1 cellular context compared by ENCODE assay signal in genomic region chr9:88933607-88934379, GRCh38.
TF ChIP-seq lines count a peak whose summit lies in the region.

No MANE protein-coding gene starts in this region.

TF ChIP-seq in K562, 482 proteins besides CTCF, POLR2A, EP300 and RAD21 (continued from another document and continues in another):
- TF ChIP-seq, protein P1, sequence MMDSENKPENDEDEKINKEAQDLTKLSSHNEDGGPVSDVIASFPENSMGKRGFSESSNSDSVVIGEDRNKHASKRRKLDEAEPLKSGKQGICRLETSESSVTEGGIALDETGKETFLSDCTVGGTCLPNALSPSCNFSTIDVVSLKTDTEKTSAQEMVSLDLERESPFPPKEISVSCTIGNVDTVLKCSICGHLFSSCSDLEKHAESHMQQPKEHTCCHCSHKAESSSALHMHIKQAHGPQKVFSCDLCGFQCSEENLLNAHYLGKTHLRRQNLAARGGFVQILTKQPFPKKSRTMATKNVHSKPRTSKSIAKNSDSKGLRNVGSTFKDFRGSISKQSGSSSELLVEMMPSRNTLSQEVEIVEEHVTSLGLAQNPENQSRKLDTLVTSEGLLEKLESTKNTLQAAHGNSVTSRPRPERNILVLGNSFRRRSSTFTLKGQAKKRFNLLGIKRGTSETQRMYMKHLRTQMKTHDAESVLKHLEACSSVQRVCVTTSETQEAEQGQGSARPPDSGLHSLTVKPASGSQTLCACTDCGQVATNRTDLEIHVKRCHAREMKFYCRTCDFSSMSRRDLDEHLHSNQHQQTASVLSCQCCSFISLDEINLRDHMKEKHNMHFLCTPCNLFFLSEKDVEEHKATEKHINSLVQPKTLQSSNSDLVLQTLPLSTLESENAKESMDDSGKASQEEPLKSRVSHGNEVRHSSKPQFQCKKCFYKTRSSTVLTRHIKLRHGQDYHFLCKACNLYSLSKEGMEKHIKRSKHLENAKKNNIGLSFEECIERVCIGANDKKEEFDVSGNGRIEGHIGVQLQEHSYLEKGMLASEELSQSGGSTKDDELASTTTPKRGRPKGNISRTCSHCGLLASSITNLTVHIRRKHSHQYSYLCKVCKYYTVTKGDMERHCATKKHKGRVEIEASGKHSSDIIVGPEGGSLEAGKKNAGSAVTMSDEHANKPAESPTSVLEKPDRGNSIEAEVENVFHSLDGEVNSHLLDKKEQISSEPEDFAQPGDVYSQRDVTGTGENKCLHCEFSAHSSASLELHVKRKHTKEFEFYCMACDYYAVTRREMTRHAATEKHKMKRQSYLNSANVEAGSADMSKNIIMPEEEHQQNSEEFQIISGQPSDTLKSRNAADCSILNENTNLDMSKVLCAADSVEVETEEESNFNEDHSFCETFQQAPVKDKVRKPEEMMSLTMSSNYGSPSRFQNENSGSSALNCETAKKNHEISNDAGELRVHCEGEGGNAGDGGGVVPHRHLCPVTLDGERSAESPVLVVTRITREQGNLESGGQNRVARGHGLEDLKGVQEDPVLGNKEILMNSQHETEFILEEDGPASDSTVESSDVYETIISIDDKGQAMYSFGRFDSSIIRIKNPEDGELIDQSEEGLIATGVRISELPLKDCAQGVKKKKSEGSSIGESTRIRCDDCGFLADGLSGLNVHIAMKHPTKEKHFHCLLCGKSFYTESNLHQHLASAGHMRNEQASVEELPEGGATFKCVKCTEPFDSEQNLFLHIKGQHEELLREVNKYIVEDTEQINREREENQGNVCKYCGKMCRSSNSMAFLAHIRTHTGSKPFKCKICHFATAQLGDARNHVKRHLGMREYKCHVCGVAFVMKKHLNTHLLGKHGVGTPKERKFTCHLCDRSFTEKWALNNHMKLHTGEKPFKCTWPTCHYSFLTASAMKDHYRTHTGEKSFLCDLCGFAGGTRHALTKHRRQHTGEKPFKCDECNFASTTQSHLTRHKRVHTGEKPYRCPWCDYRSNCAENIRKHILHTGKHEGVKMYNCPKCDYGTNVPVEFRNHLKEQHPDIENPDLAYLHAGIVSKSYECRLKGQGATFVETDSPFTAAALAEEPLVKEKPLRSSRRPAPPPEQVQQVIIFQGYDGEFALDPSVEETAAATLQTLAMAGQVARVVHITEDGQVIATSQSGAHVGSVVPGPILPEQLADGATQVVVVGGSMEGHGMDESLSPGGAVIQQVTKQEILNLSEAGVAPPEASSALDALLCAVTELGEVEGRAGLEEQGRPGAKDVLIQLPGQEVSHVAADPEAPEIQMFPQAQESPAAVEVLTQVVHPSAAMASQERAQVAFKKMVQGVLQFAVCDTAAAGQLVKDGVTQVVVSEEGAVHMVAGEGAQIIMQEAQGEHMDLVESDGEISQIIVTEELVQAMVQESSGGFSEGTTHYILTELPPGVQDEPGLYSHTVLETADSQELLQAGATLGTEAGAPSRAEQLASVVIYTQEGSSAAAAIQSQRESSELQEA (IDR thresholded peaks at IDR 0.05; ENCODE audit: low read depth), result no peak
- TF ChIP-seq RNF2 (IDR thresholded peaks at IDR 0.05) (peak; percentile 16; the same call in 1 of the 2 replicates), SMARCE1 (IDR thresholded peaks at IDR 0.05) (0 out of 2 replicates have a peak, but pooled peaks have one; percentile 33), SP1 (CRISPR knock-in tag; IDR thresholded peaks at IDR 0.05) (no peak), MEIS2 (IDR thresholded peaks at IDR 0.05; ENCODE audit: partially characterized antibody) (no peak), MLX (CRISPR knock-in tag; conservative IDR thresholded peaks at IDR 0.05) (no peak), SIX5 (IDR thresholded peaks at IDR 0.05; ENCODE audit: borderline replicate concordance in 1 of 2, insufficient read depth in 1 of 2, low read depth in 1 of 2, low read length in 2 of 2) (no peak), MAFF (IDR thresholded peaks at IDR 0.05; ENCODE audit: low read length) (no peak), CEBPZ (IDR thresholded peaks at IDR 0.05; ENCODE audit: borderline replicate concordance, low read depth, low read length) (no peak), PHB2 (IDR thresholded peaks at IDR 0.05; ENCODE audit: low read depth) (no peak), FOS (IDR thresholded peaks at IDR 0.05; ENCODE audit: extremely low read depth, insufficient read length) (no peak), GTF2F1 (IDR thresholded peaks at IDR 0.05; ENCODE audit: low read depth, low read length) (no peak), NR2C1 (IDR thresholded peaks at IDR 0.05) (peak; percentile 70; the same call in 1 of the 2 replicates), NR2C1 (tag; IDR thresholded peaks at IDR 0.05) (peak; percentile 80), GATAD2A (IDR thresholded peaks at IDR 0.05) (no peak), FOXM1 (IDR thresholded peaks at IDR 0.05; ENCODE audit: low read depth) (0 out of 2 replicates have a peak, but pooled peaks have one; percentile 14), FOXM1 (CRISPR knock-in tag; IDR thresholded peaks at IDR 0.05; ENCODE audit: low read depth) (no peak), ZNF318 (IDR thresholded peaks at IDR 0.05; ENCODE audit: borderline replicate concordance in 1 of 2, low read depth in 1 of 2) (no peak)
- TF ChIP-seq, protein P2, sequence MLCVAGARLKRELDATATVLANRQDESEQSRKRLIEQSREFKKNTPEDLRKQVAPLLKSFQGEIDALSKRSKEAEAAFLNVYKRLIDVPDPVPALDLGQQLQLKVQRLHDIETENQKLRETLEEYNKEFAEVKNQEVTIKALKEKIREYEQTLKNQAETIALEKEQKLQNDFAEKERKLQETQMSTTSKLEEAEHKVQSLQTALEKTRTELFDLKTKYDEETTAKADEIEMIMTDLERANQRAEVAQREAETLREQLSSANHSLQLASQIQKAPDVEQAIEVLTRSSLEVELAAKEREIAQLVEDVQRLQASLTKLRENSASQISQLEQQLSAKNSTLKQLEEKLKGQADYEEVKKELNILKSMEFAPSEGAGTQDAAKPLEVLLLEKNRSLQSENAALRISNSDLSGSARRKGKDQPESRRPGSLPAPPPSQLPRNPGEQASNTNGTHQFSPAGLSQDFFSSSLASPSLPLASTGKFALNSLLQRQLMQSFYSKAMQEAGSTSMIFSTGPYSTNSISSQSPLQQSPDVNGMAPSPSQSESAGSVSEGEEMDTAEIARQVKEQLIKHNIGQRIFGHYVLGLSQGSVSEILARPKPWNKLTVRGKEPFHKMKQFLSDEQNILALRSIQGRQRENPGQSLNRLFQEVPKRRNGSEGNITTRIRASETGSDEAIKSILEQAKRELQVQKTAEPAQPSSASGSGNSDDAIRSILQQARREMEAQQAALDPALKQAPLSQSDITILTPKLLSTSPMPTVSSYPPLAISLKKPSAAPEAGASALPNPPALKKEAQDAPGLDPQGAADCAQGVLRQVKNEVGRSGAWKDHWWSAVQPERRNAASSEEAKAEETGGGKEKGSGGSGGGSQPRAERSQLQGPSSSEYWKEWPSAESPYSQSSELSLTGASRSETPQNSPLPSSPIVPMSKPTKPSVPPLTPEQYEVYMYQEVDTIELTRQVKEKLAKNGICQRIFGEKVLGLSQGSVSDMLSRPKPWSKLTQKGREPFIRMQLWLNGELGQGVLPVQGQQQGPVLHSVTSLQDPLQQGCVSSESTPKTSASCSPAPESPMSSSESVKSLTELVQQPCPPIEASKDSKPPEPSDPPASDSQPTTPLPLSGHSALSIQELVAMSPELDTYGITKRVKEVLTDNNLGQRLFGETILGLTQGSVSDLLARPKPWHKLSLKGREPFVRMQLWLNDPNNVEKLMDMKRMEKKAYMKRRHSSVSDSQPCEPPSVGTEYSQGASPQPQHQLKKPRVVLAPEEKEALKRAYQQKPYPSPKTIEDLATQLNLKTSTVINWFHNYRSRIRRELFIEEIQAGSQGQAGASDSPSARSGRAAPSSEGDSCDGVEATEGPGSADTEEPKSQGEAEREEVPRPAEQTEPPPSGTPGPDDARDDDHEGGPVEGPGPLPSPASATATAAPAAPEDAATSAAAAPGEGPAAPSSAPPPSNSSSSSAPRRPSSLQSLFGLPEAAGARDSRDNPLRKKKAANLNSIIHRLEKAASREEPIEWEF (CRISPR knock-in tag; IDR thresholded peaks at IDR 0.05), result no peak
